Comparison of ENCODE assay signal across 9 cellular contexts in genomic region chr22:32796865-32797573, GRCh38. TPM values are rescaled to one million over a fixed set of nuclear protein-coding genes. Genes with fewer than 3 reads are reported as not detected.
DNase-seq lines count a peak whose midpoint lies in the region; TF ChIP-seq lines count a peak whose summit lies in the region.
"Had no signal": no experiment of that assay in that cellular context is flagged by ENCODE, and none has a peak within 500 bp of the region (broad histone marks: within the 10 kb centered on the region; RNA-seq: fewer than 3 reads in every experiment).

No MANE protein-coding gene starts in this region.

- H3K36me3 ChIP-seq in esophagus squamous epithelium: no peaks in the 10 kb centered on the region
- H3K36me3 ChIP-seq in stomach: no peaks in the 10 kb centered on the region
- H3K36me3 ChIP-seq: BLaER1 had no signal

- H3K9me3 Mint-ChIP-seq in nephron progenitor cell: no peaks in the 10 kb centered on the region

- H3K4me1 Mint-ChIP-seq in nephron progenitor cell: peaks cover 24% of the 10 kb centered on the region

- peaks cover 0 to 33% (median 2%) of the 10 kb centered on the region in 4 donors for H3K27me3 ChIP-seq in esophagus squamous epithelium
- peaks cover 0 to 16% (median 13%) of the 10 kb centered on the region in 3 donors for H3K27me3 ChIP-seq in stomach
- H3K27me3 ChIP-seq: BLaER1 had no signal

- DNase-seq in DMS53 (lab: John Stamatoyannopoulos, UW) (peak; percentile 41), DMS53 treated with DMSO at 0.1 percent for 48 hours (lab: John Stamatoyannopoulos, UW; ENCODE audit: unreplicated experiment) (no peak), NOMO-1 treated with dmso at 0.1 percent for 144 hours (lab: John Stamatoyannopoulos, UW; ENCODE audit: unreplicated experiment) (peak; percentile 41), activated T-cell treated with anti-CD3 and anti-CD28 coated beads for 48 hours (ENCODE audit: low read depth) (peak; percentile 45), esophagus squamous epithelium (lab: John Stamatoyannopoulos, UW) (no peak), nephron progenitor cell (peak; percentile 77), stomach (peak; percentile 72), NCI-H2107 (lab: John Stamatoyannopoulos, UW) (no peak)

- peak overlapping the region in 2 of 4 donors; percentile 30 to 37 for H3K27ac ChIP-seq in esophagus squamous epithelium
- peak overlapping the region in 1 of 5 donors; percentile 43 for H3K27ac ChIP-seq in stomach
- H3K27ac ChIP-seq: BLaER1 had no signal

- TF ChIP-seq EP300 in stomach (IDR thresholded peaks at IDR 0.05): no peak

- no peak overlapping the region for H3K4me3 Mint-ChIP-seq in nephron progenitor cell

- no peak for TF ChIP-seq POLR2A in esophagus squamous epithelium (IDR thresholded peaks at IDR 0.05)
- no peak for TF ChIP-seq POLR2A in stomach (IDR thresholded peaks at IDR 0.05)

- H3K9me3 ChIP-seq in esophagus squamous epithelium (no peaks in the 10 kb centered on the region), stomach (no peaks in the 10 kb centered on the region)
- H3K9me3 ChIP-seq: BLaER1 had no signal

- peaks cover 58% of the 10 kb centered on the region for H3K27me3 Mint-ChIP-seq in nephron progenitor cell (ENCODE audit: low read depth, poor library complexity)

- no peaks in the 10 kb centered on the region for H3K36me3 Mint-ChIP-seq in nephron progenitor cell (ENCODE audit: low read depth)

- peak; percentile 27 to 90 (median 84) for TF ChIP-seq CTCF in esophagus squamous epithelium (IDR thresholded peaks at IDR 0.05)
- peak; percentile 85 for TF ChIP-seq CTCF in nephron progenitor cell (IDR thresholded peaks at IDR 0.05)
- TF ChIP-seq CTCF in stomach (IDR thresholded peaks at IDR 0.05): peak in 5 of 7 experiments; percentile 73 to 94 (median 87)

- H3K4me3 ChIP-seq in esophagus squamous epithelium (no peak overlapping the region), stomach (no peak overlapping the region)
- H3K4me3 ChIP-seq: BLaER1 had no signal

- peaks cover 2 to 33% (median 11%) of the 10 kb centered on the region in 3 donors for H3K4me1 ChIP-seq in esophagus squamous epithelium
- peaks cover 5 to 27% (median 19%) of the 10 kb centered on the region in 4 donors for H3K4me1 ChIP-seq in stomach

- WGBS in esophagus squamous epithelium, 2 donors: 10 to 22% methylated on average over 8 to 15 of the region's 17 CpGs
- WGBS in stomach, 5 donors: 9 to 14% (median 10%) methylated on average over 17 of the region's 17 CpGs

- intact Hi-C loops in esophagus squamous epithelium (cut with DNase I): loop anchor here (5.0 kb wide), 2 partner anchors 135 to 265 kb away; no protein-coding TSS in a partner anchor
- intact Hi-C loops in stomach (cut with DNase I; ENCODE audit: low total_unique reads): loop anchor here (5.0 to 10.0 kb wide), 2 partner anchors 140 to 262 kb away; no protein-coding TSS in a partner anchor

- no peak overlapping the region for H3K27ac Mint-ChIP-seq in nephron progenitor cell

RNA-seq across cellular contexts. Expression of gene TIMP3, which starts 4.5 kb away (rescaled TPM):
- total RNA-seq in esophagus squamous epithelium: 100 to 1,000 TPM in 1 of 4 donors, 10 to 100 TPM in 3; 15.3 to 306 (median 54.2) TPM
- 100 to 1,000 TPM; 103 to 248 (median 212) TPM for total RNA-seq in stomach
- polyA plus RNA-seq in stomach: 10 to 100 TPM; 30.4 to 55.9 (median 39.4) TPM

Comparison
In these comparisons a context has a peak if more than half of its experiments do, and no peak if none do; other contexts are left out.
1. DNase-seq: peak in DMS53 (single experiment), NOMO-1 treated with dmso at 0.1 percent for 144 hours (single experiment), activated T-cell treated with anti-CD3 and anti-CD28 coated beads for 48 hours (single experiment), nephron progenitor cell (single experiment) and stomach (single experiment); none in DMS53 treated with DMSO at 0.1 percent for 48 hours (single experiment), esophagus squamous epithelium (single experiment) and NCI-H2107 (single experiment).
2. Peak in every context shown above with its lines, with median percentiles within 50 percentile points of each other: CTCF ChIP-seq.